ENCODE assay signal across 18 cellular contexts in genomic region chr10:46548781-46549090, GRCh38. TPM values are rescaled to one million over a fixed set of nuclear protein-coding genes. Genes with fewer than 3 reads are reported as not detected.
DNase-seq lines count a peak whose midpoint lies in the region; ATAC-seq, FAIRE-seq and TF ChIP-seq lines count a peak whose summit lies in the region.
"Had no signal": no experiment of that assay in that cellular context is flagged by ENCODE, and none has a peak within 500 bp of the region (broad histone marks: within the 10 kb centered on the region; RNA-seq: fewer than 3 reads in every experiment).

No MANE protein-coding gene starts in this region.

- 74% methylated on average over 4 of the region's 4 CpGs for WGBS in A549 (ENCODE audit: missing lambda C conversion rate)

- FAIRE-seq in A549 (lab: Jason Lieb, UNC): no peak
- FAIRE-seq in GM12891 (lab: Jason Lieb, UNC): no peak

- H3K36me3 Mint-ChIP-seq in activated CD8-positive, alpha-beta T cell treated with anti-CD3 and anti-CD28 coated beads for 36 hours (ENCODE audit: low read depth): no peaks in the 10 kb centered on the region
- H3K36me3 Mint-ChIP-seq in activated CD8-positive, alpha-beta T cell treated with anti-CD3 and anti-CD28 coated beads, Interleukin-2, amount 10 ng/mL, durations not matched to agents 7 days and 5 days (ENCODE audit: low read depth): no peaks in the 10 kb centered on the region
- no peaks in the 10 kb centered on the region for H3K36me3 Mint-ChIP-seq in nephron progenitor cell (ENCODE audit: low read depth)
- H3K36me3 Mint-ChIP-seq: CD8-positive, alpha-beta T cell had no signal

- CTCF ChIA-PET in activated CD8-positive, alpha-beta T cell treated with anti-CD3 and anti-CD28 coated beads for 36 hours (lab: Charles Lee): interaction anchor here (1.3 kb wide), 1 partner anchor 10 kb away, joined by 3 read pairs; no protein-coding TSS in a partner anchor
- CTCF ChIA-PET in activated CD8-positive, alpha-beta T cell treated with anti-CD3 and anti-CD28 coated beads, Interleukin-2, amount 10 ng/mL, durations not matched to agents 7 days and 5 days (lab: Charles Lee): no interaction called here
- CTCF ChIA-PET in A549 (lab: Yijun Ruan, JAX): interaction anchor here (1.0 to 9.2 kb wide), 4 partner anchors 8 to 320 kb away, joined by 3 to 87 read pairs (median 7); partner anchors contain the start of gene GPRIN2

- no peak for TF ChIP-seq EP300 in A549 (IDR thresholded peaks at IDR 0.05)

- ATAC-seq in activated CD8-positive, alpha-beta T cell treated with anti-CD3 and anti-CD28 coated beads for 36 hours: no peak
- no peak for ATAC-seq in activated CD8-positive, alpha-beta T cell treated with anti-CD3 and anti-CD28 coated beads, Interleukin-2, amount 10 ng/mL, durations not matched to agents 7 days and 5 days
- no peak for ATAC-seq in A549
- ATAC-seq: CD8-positive, alpha-beta T cell had no signal

- POLR2A ChIA-PET in activated CD8-positive, alpha-beta T cell treated with anti-CD3 and anti-CD28 coated beads for 36 hours (lab: Charles Lee): no interaction called here
- POLR2A ChIA-PET in activated CD8-positive, alpha-beta T cell treated with anti-CD3 and anti-CD28 coated beads, Interleukin-2, amount 10 ng/mL, durations not matched to agents 7 days and 5 days (lab: Charles Lee): no interaction called here
- POLR2A ChIA-PET in A549 (lab: Yijun Ruan, JAX): interaction anchor here (3.1 kb wide), 1 partner anchor 10 kb away, joined by 11 read pairs; no protein-coding TSS in a partner anchor

- H3K9me3 Mint-ChIP-seq in activated CD8-positive, alpha-beta T cell treated with anti-CD3 and anti-CD28 coated beads for 36 hours: no peaks in the 10 kb centered on the region
- H3K9me3 Mint-ChIP-seq in activated CD8-positive, alpha-beta T cell treated with anti-CD3 and anti-CD28 coated beads, Interleukin-2, amount 10 ng/mL, durations not matched to agents 7 days and 5 days (ENCODE audit: insufficient read depth): no peaks in the 10 kb centered on the region
- H3K9me3 Mint-ChIP-seq in nephron progenitor cell: no peaks in the 10 kb centered on the region
- H3K9me3 Mint-ChIP-seq: CD8-positive, alpha-beta T cell had no signal

- H3K4me3 ChIP-seq in A549: no peak overlapping the region
- H3K4me3 ChIP-seq: PC-9 had no signal

- DNase-seq in activated CD8-positive, alpha-beta T cell treated with anti-CD3 and anti-CD28 coated beads for 36 hours: peak; percentile 1
- no peak for DNase-seq in activated CD8-positive, alpha-beta T cell treated with anti-CD3 and anti-CD28 coated beads, Interleukin-2, amount 10 ng/mL, durations not matched to agents 7 days and 5 days
- DNase-seq in A549 (ENCODE audit: low read depth in 1 of 2, low spot score in 1 of 2): no peak
- peak; percentile 44 for DNase-seq in activated CD8-positive, alpha-beta memory T cell treated with anti-CD3 and anti-CD28 coated beads, Interleukin-2, amount 50 U/mL, for 48 hours
- peak; percentile 0 for DNase-seq in nephron progenitor cell
- no peak for DNase-seq in D341Med (ENCODE audit: low spot score)
- no peak for DNase-seq in activated CD4-positive, alpha-beta T cell treated with anti-CD3 and anti-CD28 coated beads, Interleukin-2, amount 50 U/mL, for 1 hour
- no peak for DNase-seq in GM12891 (ENCODE audit: insufficient read length, low spot score)
- DNase-seq: 8988T, NCI-H1048, NCI-H146, NCI-H2081, NCI-H510A, NCI-H82, PC-9 had no signal

- H3K27ac Mint-ChIP-seq in activated CD8-positive, alpha-beta T cell treated with anti-CD3 and anti-CD28 coated beads for 36 hours: no peak overlapping the region
- H3K27ac Mint-ChIP-seq in activated CD8-positive, alpha-beta T cell treated with anti-CD3 and anti-CD28 coated beads, Interleukin-2, amount 10 ng/mL, durations not matched to agents 7 days and 5 days: no peak overlapping the region
- H3K27ac Mint-ChIP-seq in nephron progenitor cell: no peak overlapping the region
- H3K27ac Mint-ChIP-seq: CD8-positive, alpha-beta T cell had no signal

- no peaks in the 10 kb centered on the region for H3K4me1 Mint-ChIP-seq in activated CD8-positive, alpha-beta T cell treated with anti-CD3 and anti-CD28 coated beads for 36 hours (ENCODE audit: low read depth)
- no peaks in the 10 kb centered on the region for H3K4me1 Mint-ChIP-seq in activated CD8-positive, alpha-beta T cell treated with anti-CD3 and anti-CD28 coated beads, Interleukin-2, amount 10 ng/mL, durations not matched to agents 7 days and 5 days (ENCODE audit: low read depth)
- no peaks in the 10 kb centered on the region for H3K4me1 Mint-ChIP-seq in nephron progenitor cell

- intact Hi-C loops in activated CD8-positive, alpha-beta T cell treated with anti-CD3 and anti-CD28 coated beads for 36 hours (cut with micrococcal nuclease): no loop called here

- TF ChIP-seq RAD21 in A549 (conservative IDR thresholded peaks at IDR 0.05 in 1 of 2, IDR thresholded peaks at IDR 0.05 in 1 of 2): no peak

- H3K27me3 Mint-ChIP-seq in activated CD8-positive, alpha-beta T cell treated with anti-CD3 and anti-CD28 coated beads for 36 hours: peaks cover 1% of the 10 kb centered on the region
- peaks cover 3% of the 10 kb centered on the region for H3K27me3 Mint-ChIP-seq in activated CD8-positive, alpha-beta T cell treated with anti-CD3 and anti-CD28 coated beads, Interleukin-2, amount 10 ng/mL, durations not matched to agents 7 days and 5 days (ENCODE audit: low read depth)
- H3K27me3 Mint-ChIP-seq in nephron progenitor cell (ENCODE audit: low read depth, poor library complexity): no peaks in the 10 kb centered on the region

- peak overlapping the region; percentile 89 to 97 for H3K27ac ChIP-seq in A549
- H3K27ac ChIP-seq: PC-9 had no signal

- no peak overlapping the region for H3K4me2 ChIP-seq in A549
- H3K4me2 ChIP-seq: PC-9 had no signal

- H3K4me1 ChIP-seq in A549: peaks cover 98% of the 10 kb centered on the region

- H3K9me3 ChIP-seq in A549: no peaks in the 10 kb centered on the region

- no peak overlapping the region for H3K4me3 Mint-ChIP-seq in activated CD8-positive, alpha-beta T cell treated with anti-CD3 and anti-CD28 coated beads for 36 hours
- H3K4me3 Mint-ChIP-seq in activated CD8-positive, alpha-beta T cell treated with anti-CD3 and anti-CD28 coated beads, Interleukin-2, amount 10 ng/mL, durations not matched to agents 7 days and 5 days: no peak overlapping the region
- no peak overlapping the region for H3K4me3 Mint-ChIP-seq in nephron progenitor cell
- H3K4me3 Mint-ChIP-seq: CD8-positive, alpha-beta T cell had no signal

- no peak for TF ChIP-seq CTCF in activated CD8-positive, alpha-beta T cell treated with anti-CD3 and anti-CD28 coated beads for 36 hours (IDR thresholded peaks at IDR 0.05)
- no peak for TF ChIP-seq CTCF in A549 (IDR thresholded peaks at IDR 0.05)
- TF ChIP-seq CTCF in nephron progenitor cell (IDR thresholded peaks at IDR 0.05): no peak

- TF ChIP-seq POLR2A in A549 (IDR thresholded peaks at IDR 0.05; ENCODE audit: low read length) (no peak), GM12891 (IDR thresholded peaks at IDR 0.05; ENCODE audit: low read depth, low read length) (no peak)

TF ChIP-seq in GM12891, 5 proteins besides CTCF, POLR2A, EP300 and RAD21:
- TF ChIP-seq PAX5 (IDR thresholded peaks at IDR 0.05; ENCODE audit: insufficient read depth, low read length, severe bottlenecking) (no peak), POLR2AphosphoS5 (IDR thresholded peaks at IDR 0.05; ENCODE audit: low read depth, low read length) (no peak), TAF1 (IDR thresholded peaks at IDR 0.05; ENCODE audit: low read depth, low read length) (no peak)

RNA-seq across cellular contexts. Expression of gene GPRIN2, which starts 7.7 kb away (rescaled TPM):
- total RNA-seq in activated CD8-positive, alpha-beta T cell treated with anti-CD3 and anti-CD28 coated beads for 36 hours: not detected
- not detected for total RNA-seq in activated CD8-positive, alpha-beta T cell treated with anti-CD3 and anti-CD28 coated beads, Interleukin-2, amount 10 ng/mL, durations not matched to agents 7 days and 5 days
- polyA plus RNA-seq in A549 (2011; rRNA removed) (8.8 and 9.4 TPM in 2 replicates), A549 (2017; fragmentation: RNase III; extraction: RNeasy Plus Mini Kit Qiagen cat#74134 plus additional on column Dnase treatment) (25.8 to 29.9 TPM (median 28.6 TPM) in 3 replicates)
- polyA plus RNA-seq in A549 (2012; cell fraction: cytosol; rRNA removed): 17.3 and 29.5 TPM in 2 replicates
- polyA plus RNA-seq in A549 (2012; cell fraction: nucleus; rRNA removed): 62.0 and 88.1 TPM in 2 replicates
- polyA minus RNA-seq in A549 (2011; rRNA and poly(A)+ RNA removed): 14.3 and 17.6 TPM in 2 replicates
- polyA plus RNA-seq in GM12891 (2012; ENCODE audit: low read depth, missing spikeins): not detected
- total RNA-seq: CD8-positive, alpha-beta T cell; H4; MCF 10A had no signal

RNA-seq across cellular contexts. Expression of gene SYT15, which starts 30.2 kb away (rescaled TPM):
- total RNA-seq in activated CD8-positive, alpha-beta T cell treated with anti-CD3 and anti-CD28 coated beads for 36 hours: under 1 TPM; 0.59 to 0.98 TPM
- total RNA-seq in activated CD8-positive, alpha-beta T cell treated with anti-CD3 and anti-CD28 coated beads, Interleukin-2, amount 10 ng/mL, durations not matched to agents 7 days and 5 days: 1 to 10 TPM in 1 of 2 experiments, under 1 TPM in 1; 0.55 to 1.0 TPM
- 3.3 and 3.5 TPM in 2 replicates for polyA plus RNA-seq in A549 (2011; rRNA removed)
- polyA plus RNA-seq in A549 (2012; cell fraction: cytosol; rRNA removed): 3.5 and 4.3 TPM in 2 replicates
- polyA plus RNA-seq in A549 (2012; cell fraction: nucleus; rRNA removed): 4.5 and 4.8 TPM in 2 replicates
- 2.8 to 3.6 TPM (median 3.2 TPM) in 3 replicates for polyA plus RNA-seq in A549 (2017; fragmentation: RNase III; extraction: RNeasy Plus Mini Kit Qiagen cat#74134 plus additional on column Dnase treatment)
- 4.1 and 5.5 TPM in 2 replicates for polyA minus RNA-seq in A549 (2011; rRNA and poly(A)+ RNA removed)
- 0.08 TPM for polyA plus RNA-seq in GM12891 (2012; ENCODE audit: low read depth, missing spikeins)

Comparison
In these comparisons a context has a peak if more than half of its experiments do, and no peak if none do; other contexts are left out.
1. DNase-seq: peak in activated CD8-positive, alpha-beta T cell treated with anti-CD3 and anti-CD28 coated beads for 36 hours (single experiment), activated CD8-positive, alpha-beta memory T cell treated with anti-CD3 and anti-CD28 coated beads, Interleukin-2, amount 50 U/mL, for 48 hours (single experiment) and nephron progenitor cell (single experiment); none in activated CD8-positive, alpha-beta T cell treated with anti-CD3 and anti-CD28 coated beads, Interleukin-2, amount 10 ng/mL, durations not matched to agents 7 days and 5 days (single experiment), A549 (0 of 2), D341Med (single experiment), activated CD4-positive, alpha-beta T cell treated with anti-CD3 and anti-CD28 coated beads, Interleukin-2, amount 50 U/mL, for 1 hour (single experiment) and GM12891 (single experiment).